12 cellular contexts compared by ENCODE assay signal in genomic region chr2:68388772-68389171, GRCh38. TPM values are rescaled to one million over a fixed set of nuclear protein-coding genes. Genes with fewer than 3 reads are reported as not detected.
DNase-seq lines count a peak whose midpoint lies in the region; ATAC-seq lines count a peak whose summit lies in the region.
"Had no signal": no experiment of that assay in that cellular context is flagged by ENCODE, and none has a peak within 500 bp of the region (broad histone marks: within the 10 kb centered on the region; RNA-seq: fewer than 3 reads in every experiment).

No MANE protein-coding gene starts in this region.

- H3K4me1 Mint-ChIP-seq in activated T-cell treated with anti-CD3 and anti-CD28 coated beads, Interleukin-2, amount 50 U/mL, for 72 hours (ENCODE audit: low read depth) = peaks cover 43% of the 10 kb centered on the region
- peaks cover 50% of the 10 kb centered on the region for H3K4me1 Mint-ChIP-seq in stimulated activated naive CD8-positive, alpha-beta T cell treated with anti-CD3 and anti-CD28 coated beads, Interleukin-15, amount 100 ng/mL, for 72 hours

- H3K4me3 Mint-ChIP-seq in activated T-cell treated with anti-CD3 and anti-CD28 coated beads, Interleukin-2, amount 50 U/mL, for 72 hours = peak overlapping the region; percentile 74 to 87
- H3K4me3 Mint-ChIP-seq in stimulated activated naive CD8-positive, alpha-beta T cell treated with anti-CD3 and anti-CD28 coated beads, Interleukin-15, amount 100 ng/mL, for 72 hours = peak overlapping the region; percentile 72 to 76

- peaks cover 0 to 1% of the 10 kb centered on the region in 2 donors for H3K36me3 Mint-ChIP-seq in activated T-cell treated with anti-CD3 and anti-CD28 coated beads, Interleukin-2, amount 50 U/mL, for 72 hours (ENCODE audit: insufficient read depth in 2 of 2)
- H3K36me3 Mint-ChIP-seq in activated naive CD4-positive, alpha-beta T cell treated with anti-CD3 and anti-CD28 coated beads, Interleukin-2, amount 50 U/mL, for 72 hours = no peaks in the 10 kb centered on the region

- no peak for ATAC-seq in activated T-cell treated with anti-CD3 and anti-CD28 coated beads, Interleukin-2, amount 50 U/mL, for 72 hours (replicated peaks in 1 of 2)
- ATAC-seq in HG02885 (IDR thresholded peaks at IDR 0.05; ENCODE audit: poor library complexity, unreplicated experiment) = peak; percentile 20
- ATAC-seq in activated naive CD4-positive, alpha-beta T cell treated with anti-CD3 and anti-CD28 coated beads, Interleukin-2, amount 50 U/mL, for 72 hours = peak; percentile 28 to 30
- ATAC-seq in stimulated activated naive CD8-positive, alpha-beta T cell treated with anti-CD3 and anti-CD28 coated beads, Interleukin-15, amount 100 ng/mL, for 72 hours = no peak

- H3K9me3 Mint-ChIP-seq in activated T-cell treated with anti-CD3 and anti-CD28 coated beads, Interleukin-2, amount 50 U/mL, for 72 hours = no peaks in the 10 kb centered on the region
- no peaks in the 10 kb centered on the region for H3K9me3 Mint-ChIP-seq in activated naive CD4-positive, alpha-beta T cell treated with anti-CD3 and anti-CD28 coated beads, Interleukin-2, amount 50 U/mL, for 72 hours
- no peaks in the 10 kb centered on the region for H3K9me3 Mint-ChIP-seq in stimulated activated naive CD8-positive, alpha-beta T cell treated with anti-CD3 and anti-CD28 coated beads, Interleukin-15, amount 100 ng/mL, for 72 hours

- H3K27me3 Mint-ChIP-seq in activated T-cell treated with anti-CD3 and anti-CD28 coated beads, Interleukin-2, amount 50 U/mL, for 72 hours (ENCODE audit: low read depth) = peaks cover 33% of the 10 kb centered on the region
- peaks cover 6% of the 10 kb centered on the region for H3K27me3 Mint-ChIP-seq in stimulated activated naive CD8-positive, alpha-beta T cell treated with anti-CD3 and anti-CD28 coated beads, Interleukin-15, amount 100 ng/mL, for 72 hours

- DNase-seq in activated T-cell treated with anti-CD3 and anti-CD28 coated beads, Interleukin-2, amount 50 U/mL, for 72 hours = no peak
- no peak for DNase-seq in activated T-cell treated with anti-CD3 and anti-CD28 coated beads, Interleukin-2, amount 50 U/mL, for 48 hours
- no peak for DNase-seq in activated naive CD4-positive, alpha-beta T cell treated with anti-CD3 and anti-CD28 coated beads, Interleukin-2, amount 50 U/mL, for 72 hours (ENCODE audit: low spot score in 2 of 2)
- DNase-seq in stimulated activated naive CD8-positive, alpha-beta T cell treated with anti-CD3 and anti-CD28 coated beads, Interleukin-15, amount 100 ng/mL, for 72 hours = no peak
- DNase-seq in NCI-H2107 treated with DMSO at 0.1 percent for 48 hours (lab: John Stamatoyannopoulos, UW; ENCODE audit: unreplicated experiment) = no peak
- DNase-seq in kidney glomerular epithelial cell (lab: John Stamatoyannopoulos, UW) = no peak
- DNase-seq in EL = no peak
- DNase-seq: esophagus squamous epithelium, HCEC 1CT, Kasumi-1 had no signal

- peak overlapping the region; percentile 76 for H3K27ac Mint-ChIP-seq in activated T-cell treated with anti-CD3 and anti-CD28 coated beads, Interleukin-2, amount 50 U/mL, for 72 hours
- H3K27ac Mint-ChIP-seq in activated naive CD4-positive, alpha-beta T cell treated with anti-CD3 and anti-CD28 coated beads, Interleukin-2, amount 50 U/mL, for 72 hours = peak overlapping the region in 1 of 2 donors; percentile 88
- peak overlapping the region in 1 of 2 donors; percentile 56 for H3K27ac Mint-ChIP-seq in stimulated activated naive CD8-positive, alpha-beta T cell treated with anti-CD3 and anti-CD28 coated beads, Interleukin-15, amount 100 ng/mL, for 72 hours

RNA-seq across cellular contexts. Expression of gene PLEK, which starts 23.7 kb away (rescaled TPM):
- total RNA-seq in activated T-cell treated with anti-CD3 and anti-CD28 coated beads, Interleukin-2, amount 50 U/mL, for 72 hours = 1 to 10 TPM; 2.4 to 5.6 TPM
- 1 to 10 TPM in 1 of 2 donors, under 1 TPM in 1; 0.88 to 1.4 TPM for total RNA-seq in activated naive CD4-positive, alpha-beta T cell treated with anti-CD3 and anti-CD28 coated beads, Interleukin-2, amount 50 U/mL, for 72 hours
- total RNA-seq: cardiac muscle cell had no signal

Comparison
In these comparisons a context has a peak if more than half of its experiments do, and no peak if none do; other contexts are left out.
1. ATAC-seq: peak in HG02885 (single experiment) and activated naive CD4-positive, alpha-beta T cell treated with anti-CD3 and anti-CD28 coated beads, Interleukin-2, amount 50 U/mL, for 72 hours (2 of 2); none in activated T-cell treated with anti-CD3 and anti-CD28 coated beads, Interleukin-2, amount 50 U/mL, for 72 hours (0 of 2) and stimulated activated naive CD8-positive, alpha-beta T cell treated with anti-CD3 and anti-CD28 coated beads, Interleukin-15, amount 100 ng/mL, for 72 hours (single experiment).